In genomic region chr2:43087413-43087812, GRCh38 we compare ENCODE assay signal across 12 cellular contexts.
DNase-seq lines count a peak whose midpoint lies in the region; FAIRE-seq and TF ChIP-seq lines count a peak whose summit lies in the region.
"Had no signal": no experiment of that assay in that cellular context is flagged by ENCODE, and none has a peak within 500 bp of the region (broad histone marks: within the 10 kb centered on the region; RNA-seq: fewer than 3 reads in every experiment).

No MANE protein-coding gene starts in this region.

- no peak overlapping the region for H2BK5ac ChIP-seq in H1 (ENCODE audit: low read depth, low read length)

- H3K18ac ChIP-seq in H1 (ENCODE audit: extremely low read depth, low read length): no peak overlapping the region

- BruUV-seq in PC-9 (replicated peaks; lab: Mats Ljungman, UMichigan): no TSS peak

- H2AK5ac ChIP-seq in H1 (ENCODE audit: low read depth, low read length): no peak overlapping the region

- H4K91ac ChIP-seq in H1 (replicated peaks; ENCODE audit: insufficient read length, low read length): peak overlapping the region; percentile 70

- no peak for FAIRE-seq in H1 (lab: Jason Lieb, UNC)
- FAIRE-seq: GM18507 had no signal

- H3K4me1 ChIP-seq in PC-9 (replicated peaks; ENCODE audit: insufficient read depth): peaks cover 60% of the 10 kb centered on the region
- H3K4me1 ChIP-seq in H1 (replicated peaks in 1 of 4; ENCODE audit: control insufficient read depth in 3 of 4, insufficient read depth in 4 of 4, low read length in 3 of 4): peaks cover 0 to 16% (median 7%) of the 10 kb centered on the region in 4 experiments; a peak in 5 of 7 replicates
- H3K4me1 ChIP-seq in mucosa of rectum (ENCODE audit: control insufficient read depth in 2 of 2, insufficient read depth in 2 of 2, low read length in 2 of 2): peaks cover 12 to 23% of the 10 kb centered on the region in 2 donors
- peaks cover 51% of the 10 kb centered on the region for H3K4me1 ChIP-seq in stomach smooth muscle (ENCODE audit: control insufficient read depth, insufficient read depth, low read length)

- no peak overlapping the region for H3K4ac ChIP-seq in H1 (replicated peaks; ENCODE audit: insufficient read length, low read depth, low read length)

- H3K79me2 ChIP-seq in PC-9 (ENCODE audit: low read depth) (no peaks in the 10 kb centered on the region), H1 (ENCODE audit: control insufficient read depth in 1 of 2, insufficient read depth in 2 of 2, low read length in 2 of 2) (no peaks in the 10 kb centered on the region)

- H3K56ac ChIP-seq in H1 (replicated peaks; ENCODE audit: insufficient read length, low read depth, low read length): no peak overlapping the region

- H3K4me3 ChIP-seq in PC-9: no peak overlapping the region
- no peak overlapping the region for H3K4me3 ChIP-seq in H1 (ENCODE audit: extremely low read depth in 1 of 4, insufficient read depth in 2 of 4, low read depth in 3 of 4, low read length in 4 of 4)
- no peak overlapping the region for H3K4me3 ChIP-seq in mucosa of rectum (ENCODE audit: low read length in 2 of 2)
- no peak overlapping the region for H3K4me3 ChIP-seq in stomach smooth muscle (ENCODE audit: low read length in 2 of 2)
- H3K4me3 ChIP-seq: SK-N-MC had no signal

- H3K9me3 ChIP-seq in PC-9 (ENCODE audit: insufficient read depth, low read depth): no peaks in the 10 kb centered on the region; the same call in 1 of the 2 replicates
- peaks cover 0 to 9% of the 10 kb centered on the region in 2 experiments; a peak in 2 of 4 replicates for H3K9me3 ChIP-seq in H1 (ENCODE audit: insufficient read depth in 2 of 2, low read depth in 1 of 2, low read length in 1 of 2)
- H3K9me3 ChIP-seq in mucosa of rectum (ENCODE audit: control insufficient read depth in 2 of 2, low read length in 2 of 2): no peaks in the 10 kb centered on the region
- peaks cover 0 to 2% of the 10 kb centered on the region in 2 donors for H3K9me3 ChIP-seq in stomach smooth muscle (ENCODE audit: control insufficient read depth in 2 of 2, low read length in 2 of 2)

- in situ Hi-C loops in GM13977 (cut with MboI; ENCODE audit: low pct_unique_long_range_greater_than_20kb, low sequenced_read_pairs, unreplicated experiment): no loop called here

- intact Hi-C loops in PC-9 (cut with micrococcal nuclease; ENCODE audit: unreplicated experiment): loop anchor here (2.0 to 5.0 kb wide), 3 partner anchors 17 to 139 kb away; partner anchors contain the start of gene ZFP36L2

- TF ChIP-seq POLR2A in H1 (IDR thresholded peaks at IDR 0.05; ENCODE audit: control extremely low read depth in 1 of 2, low read depth in 2 of 2, low read length in 2 of 2): no peak

- no peak overlapping the region for H3K14ac ChIP-seq in H1 (ENCODE audit: insufficient read length)

- H2AFZ ChIP-seq in PC-9 (no peak overlapping the region), H1 (ENCODE audit: low read length) (no peak overlapping the region)

- H2BK12ac ChIP-seq in H1 (ENCODE audit: low read depth, low read length): no peak overlapping the region

- H3K4me2 ChIP-seq in PC-9: peak overlapping the region; percentile 60
- no peak overlapping the region for H3K4me2 ChIP-seq in H1 (ENCODE audit: insufficient read depth in 1 of 2, low read depth in 2 of 2, low read length in 2 of 2)

- no peak overlapping the region for H4K5ac ChIP-seq in H1 (ENCODE audit: insufficient read length, low read depth, low read length)

- CTCF ChIA-PET in PC-9 (lab: Charles Lee) (interaction anchor here (0.6 to 1.1 kb wide), 2 partner anchors 13 to 63 kb away, joined by 4 read pairs; no protein-coding TSS in a partner anchor), H1 (lab: Charles Lee; ENCODE audit: partially characterized antibody) (interaction anchor here (2.0 to 2.7 kb wide), 2 partner anchors 14 to 159 kb away, joined by 9 to 10 read pairs; no protein-coding TSS in a partner anchor)

- H3K36me3 ChIP-seq in PC-9 (ENCODE audit: low read depth) (no peaks in the 10 kb centered on the region), H1 (ENCODE audit: control insufficient read depth in 2 of 4, insufficient read depth in 4 of 4, low read length in 3 of 4) (no peaks in the 10 kb centered on the region), mucosa of rectum (ENCODE audit: control insufficient read depth in 2 of 2, insufficient read depth in 2 of 2, low read length in 2 of 2) (no peaks in the 10 kb centered on the region), stomach smooth muscle (ENCODE audit: control insufficient read depth in 2 of 2, insufficient read depth in 2 of 2, low read length in 2 of 2) (no peaks in the 10 kb centered on the region)

- DNase-seq in PC-9 (no peak), H1 (ENCODE audit: low read depth in 1 of 2, low spot score in 2 of 2) (no peak), T1000 (lab: John Stamatoyannopoulos, UW) (no peak), GM13977 (ENCODE audit: low spot score) (no peak), caudate nucleus (lab: John Stamatoyannopoulos, UW) (no peak), NCI-H748 (lab: John Stamatoyannopoulos, UW; ENCODE audit: unreplicated experiment) (no peak)
- DNase-seq: NCI-H1092, NCI-H526 treated with DMSO at 0.1 percent for 48 hours had no signal

- TF ChIP-seq RAD21 in H1 (IDR thresholded peaks at IDR 0.05 in 1 of 2, conservative IDR thresholded peaks at IDR 0.05 in 1 of 2; ENCODE audit: low read depth in 2 of 2, low read length in 2 of 2): no peak

- H3K27ac ChIP-seq in PC-9 (peak overlapping the region; percentile 85), H1 (ENCODE audit: low read depth, low read length) (no peak overlapping the region), mucosa of rectum (ENCODE audit: low read depth in 2 of 2, low read length in 2 of 2) (peak overlapping the region; percentile 86 to 91), stomach smooth muscle (ENCODE audit: low read length) (peak overlapping the region; percentile 89), caudate nucleus (ENCODE audit: low read depth, low read length) (no peak overlapping the region)
- H3K27ac ChIP-seq: SK-N-MC had no signal

- no peaks in the 10 kb centered on the region for H3K79me1 ChIP-seq in H1 (ENCODE audit: low read depth, low read length)

- H3K9ac ChIP-seq in H1 (replicated peaks in 1 of 4; ENCODE audit: extremely low read depth in 1 of 4, low read depth in 3 of 4, low read length in 3 of 4) (no peak overlapping the region), mucosa of rectum (ENCODE audit: low read depth in 1 of 2, low read length in 2 of 2) (peak overlapping the region in 1 of 2 donors; percentile 50), stomach smooth muscle (ENCODE audit: low read length in 2 of 2) (peak overlapping the region in 1 of 2 donors; percentile 25)

- no peaks in the 10 kb centered on the region for H3K23me2 ChIP-seq in H1 (ENCODE audit: low read depth, low read length)

- TF ChIP-seq CTCF in PC-9 (conservative IDR thresholded peaks at IDR 0.05) (no peak), H1 (IDR thresholded peaks at IDR 0.05; ENCODE audit: control extremely low read depth in 1 of 3, insufficient read depth in 1 of 3, low read depth in 1 of 3, low read length in 3 of 3) (no peak), GM13977 (IDR thresholded peaks at IDR 0.05; ENCODE audit: extremely low read depth, insufficient read depth, missing control alignments) (no peak)

- H4K20me1 ChIP-seq in PC-9 (ENCODE audit: insufficient read depth) (no peaks in the 10 kb centered on the region), H1 (replicated peaks in 1 of 2; ENCODE audit: control insufficient read depth in 1 of 2, insufficient read depth in 2 of 2, low read length in 2 of 2) (no peaks in the 10 kb centered on the region)

- no peaks in the 10 kb centered on the region for H3K9me2 ChIP-seq in PC-9 (ENCODE audit: insufficient read depth)

- H4K8ac ChIP-seq in H1 (ENCODE audit: extremely low read depth, insufficient read depth, low read length): no peak overlapping the region

- no peak overlapping the region for H3K23ac ChIP-seq in H1 (ENCODE audit: insufficient read length)

- H2BK20ac ChIP-seq in H1 (ENCODE audit: low read length): peak overlapping the region; percentile 74; the same call in 1 of the 2 replicates

- 92% methylated on average over 3 of the region's 3 CpGs; no CpG with 5 or more reads in 1 of the 2 experiments for WGBS in H1 (ENCODE audit: extremely low coverage in 1 of 2, insufficient coverage in 1 of 2, insufficient read length in 1 of 2, insufficient replicate concordance in 2 of 2, low coverage in 1 of 2, low lambda C conversion rate in 2 of 2, missing lambda C conversion rate in 1 of 2), 2 experiments

- peaks cover 61% of the 10 kb centered on the region; the same call in 1 of the 2 replicates for H3F3A ChIP-seq in PC-9 (ENCODE audit: insufficient read depth, low read depth)

- POLR2A ChIA-PET in PC-9 (lab: Charles Lee; ENCODE audit: unreplicated experiment) (no interaction called here), H1 (lab: Charles Lee; ENCODE audit: partially characterized antibody) (no interaction called here)

- peak overlapping the region; percentile 36; the same call in 1 of the 2 replicates for H2BK15ac ChIP-seq in H1 (ENCODE audit: low read length)

- no peaks in the 10 kb centered on the region for H3K27me3 ChIP-seq in PC-9 (ENCODE audit: insufficient read depth, low read depth)
- no peaks in the 10 kb centered on the region for H3K27me3 ChIP-seq in H1 (replicated peaks in 1 of 4; ENCODE audit: control insufficient read depth in 3 of 4, extremely low read depth in 1 of 4, insufficient read depth in 3 of 4, low read length in 3 of 4)
- no peaks in the 10 kb centered on the region for H3K27me3 ChIP-seq in mucosa of rectum (ENCODE audit: control insufficient read depth in 2 of 2, insufficient read depth in 2 of 2, low read length in 2 of 2)
- no peaks in the 10 kb centered on the region for H3K27me3 ChIP-seq in stomach smooth muscle (ENCODE audit: control insufficient read depth in 1 of 2, insufficient read depth in 2 of 2, low read length in 2 of 2)

- no peak for TF ChIP-seq EP300 in H1 (IDR thresholded peaks at IDR 0.05; ENCODE audit: borderline replicate concordance in 1 of 2, low read depth in 2 of 2, low read length in 2 of 2)

- H2BK120ac ChIP-seq in H1 (replicated peaks; ENCODE audit: low read depth, low read length): no peak overlapping the region

TF ChIP-seq in H1, 55 proteins besides CTCF, POLR2A, EP300 and RAD21 (continues in another document):
- no peak for TF ChIP-seq E2F6 (IDR thresholded peaks at IDR 0.05)
- TF ChIP-seq JUN (IDR thresholded peaks at IDR 0.05; ENCODE audit: low read depth, low read length): no peak
- no peak for TF ChIP-seq EGR1 (IDR thresholded peaks at IDR 0.05; ENCODE audit: borderline replicate concordance, low read depth, low read length)

Comparison
In these comparisons a context has a peak if more than half of its experiments do, and no peak if none do; other contexts are left out.
1. H3K27ac ChIP-seq: peak in PC-9 (single experiment), mucosa of rectum (2 of 2) and stomach smooth muscle (single experiment); none in H1 (single experiment) and caudate nucleus (single experiment).